ENCODE assay signal across 6 cellular contexts in genomic region chrX:48956728-48957414, GRCh38. TPM values are rescaled to one million over a fixed set of nuclear protein-coding genes. Genes with fewer than 3 reads are reported as not detected.
DNase-seq lines count a peak whose midpoint lies in the region; ATAC-seq and TF ChIP-seq lines count a peak whose summit lies in the region.

No MANE protein-coding gene starts in this region.

- TF ChIP-seq CTCF in PC-9 (conservative IDR thresholded peaks at IDR 0.05) = no peak
- no peak for TF ChIP-seq CTCF in colonic mucosa (IDR thresholded peaks at IDR 0.05)
- no peak for TF ChIP-seq CTCF in parathyroid adenoma (IDR thresholded peaks at IDR 0.05)

- CTCF ChIA-PET in PC-9 (lab: Charles Lee) = no interaction called here

- H3K4me2 ChIP-seq in BLaER1 treated with 17β-estradiol and CSF1 and Interleukin-3, amounts not matched to agents 10 nM and 100 nM = peak overlapping the region; percentile 78 to 93 (median 84)
- H3K4me2 ChIP-seq in PC-9 (peak overlapping the region; percentile 72), parathyroid adenoma (ENCODE audit: low read length) (peak overlapping the region; percentile 54)

- intact Hi-C loops in PC-9 (cut with micrococcal nuclease; ENCODE audit: unreplicated experiment) = loop anchor here (5.0 kb wide), 2 partner anchors 85 to 100 kb away; partner anchors contain the start of genes CCDC120 and TFE3
- intact Hi-C loops in colonic mucosa (cut with DNase I) = no loop called here

- H3K4me1 ChIP-seq in BLaER1 treated with 17β-estradiol and CSF1 and Interleukin-3, amounts not matched to agents 10 nM and 100 nM = peaks cover 25 to 67% (median 43%) of the 10 kb centered on the region in 10 experiments; a peak in 19 of 20 replicates
- H3K4me1 ChIP-seq in PC-9 (replicated peaks; ENCODE audit: insufficient read depth) = no peaks in the 10 kb centered on the region; the same call in 1 of the 2 replicates
- H3K4me1 ChIP-seq in colonic mucosa = no peaks in the 10 kb centered on the region
- peaks cover 12% of the 10 kb centered on the region for H3K4me1 ChIP-seq in parathyroid adenoma

- DNase-seq in PC-9 = no peak
- DNase-seq in colonic mucosa = peak; percentile 31
- DNase-seq in AG08395 (ENCODE audit: low spot score) = no peak

- H3F3A ChIP-seq in PC-9 (ENCODE audit: insufficient read depth, low read depth) = no peaks in the 10 kb centered on the region

- POLR2A ChIA-PET in PC-9 (lab: Charles Lee; ENCODE audit: unreplicated experiment) = no interaction called here

- peak overlapping the region; percentile 91 to 96 (median 92) for H3K9ac ChIP-seq in BLaER1 treated with 17β-estradiol and CSF1 and Interleukin-3, amounts not matched to agents 10 nM and 100 nM
- peak overlapping the region; percentile 84 to 89 for H3K9ac ChIP-seq in colonic mucosa (ENCODE audit: low read depth in 2 of 2, low read length in 2 of 2)
- no peak overlapping the region for H3K9ac ChIP-seq in parathyroid adenoma

- peaks cover 22% of the 10 kb centered on the region; the same call in 1 of the 2 replicates for H3K79me2 ChIP-seq in PC-9 (ENCODE audit: low read depth)
- peaks cover 34% of the 10 kb centered on the region for H3K79me2 ChIP-seq in parathyroid adenoma

- H3K36me3 ChIP-seq in BLaER1 treated with 17β-estradiol and CSF1 and Interleukin-3, amounts not matched to agents 10 nM and 100 nM = peaks cover 0 to 29% (median 12%) of the 10 kb centered on the region in 11 experiments; a peak in 14 of 22 replicates
- H3K36me3 ChIP-seq in PC-9 (ENCODE audit: low read depth) (no peaks in the 10 kb centered on the region), colonic mucosa (no peaks in the 10 kb centered on the region), parathyroid adenoma (ENCODE audit: control insufficient read depth, insufficient read depth, low read length) (no peaks in the 10 kb centered on the region)

- no peak overlapping the region for H2AFZ ChIP-seq in PC-9
- no peak overlapping the region for H2AFZ ChIP-seq in parathyroid adenoma

- ATAC-seq in GM21576 (IDR thresholded peaks at IDR 0.05; ENCODE audit: unreplicated experiment) = no peak

- BruUV-seq in PC-9 (replicated peaks; lab: Mats Ljungman, UMichigan) = no TSS peak

- H3K9me3 ChIP-seq in BLaER1 treated with 17β-estradiol and CSF1 and Interleukin-3, amounts not matched to agents 10 nM and 100 nM (replicated peaks in 1 of 11) = peaks cover 0 to 21% (median 4%) of the 10 kb centered on the region in 11 experiments; a peak in 9 of 22 replicates
- H3K9me3 ChIP-seq in PC-9 (ENCODE audit: insufficient read depth, low read depth) (no peaks in the 10 kb centered on the region), colonic mucosa (no peaks in the 10 kb centered on the region), parathyroid adenoma (ENCODE audit: control insufficient read depth, low read length) (no peaks in the 10 kb centered on the region)

- H3K4me3 ChIP-seq in BLaER1 treated with 17β-estradiol and CSF1 and Interleukin-3, amounts not matched to agents 10 nM and 100 nM = peak overlapping the region; percentile 75 to 85 (median 80)
- H3K4me3 ChIP-seq in PC-9 = peak overlapping the region; percentile 51; the same call in 1 of the 2 replicates
- peak overlapping the region; percentile 57 for H3K4me3 ChIP-seq in colonic mucosa
- peak overlapping the region; percentile 56 for H3K4me3 ChIP-seq in parathyroid adenoma (ENCODE audit: low read depth, low read length)

- H3K27ac ChIP-seq in BLaER1 treated with 17β-estradiol and CSF1 and Interleukin-3, amounts not matched to agents 10 nM and 100 nM = peak overlapping the region; percentile 83 to 97 (median 91)
- H3K27ac ChIP-seq in PC-9 (no peak overlapping the region), colonic mucosa (peak overlapping the region; percentile 61), parathyroid adenoma (peak overlapping the region; percentile 69)

- peaks cover 26 to 70% (median 62%) of the 10 kb centered on the region in 11 experiments for H3K27me3 ChIP-seq in BLaER1 treated with 17β-estradiol and CSF1 and Interleukin-3, amounts not matched to agents 10 nM and 100 nM
- no peaks in the 10 kb centered on the region for H3K27me3 ChIP-seq in PC-9 (ENCODE audit: insufficient read depth, low read depth)
- no peaks in the 10 kb centered on the region for H3K27me3 ChIP-seq in colonic mucosa
- no peaks in the 10 kb centered on the region for H3K27me3 ChIP-seq in parathyroid adenoma (ENCODE audit: control insufficient read depth, insufficient read depth, low read length)

- no peaks in the 10 kb centered on the region for H3K9me2 ChIP-seq in PC-9 (ENCODE audit: insufficient read depth)

- peaks cover 33 to 55% (median 51%) of the 10 kb centered on the region in 11 experiments; a peak in 20 of 22 replicates for H4K20me1 ChIP-seq in BLaER1 treated with 17β-estradiol and CSF1 and Interleukin-3, amounts not matched to agents 10 nM and 100 nM
- H4K20me1 ChIP-seq in PC-9 (ENCODE audit: insufficient read depth) = no peaks in the 10 kb centered on the region

RNA-seq across cellular contexts. Expression of gene OTUD5, which starts 0.5 kb away (rescaled TPM):
- total RNA-seq in PC-9 (2021) (34.6 and 37.1 TPM in 2 replicates), colonic mucosa (10 to 100 TPM; 40.2 to 40.9 TPM)

RNA-seq across cellular contexts. Expression of gene KCND1, which starts 14.8 kb away (rescaled TPM):
- total RNA-seq in PC-9 (2021) (1.2 and 2.2 TPM in 2 replicates), colonic mucosa (1 to 10 TPM in 1 of 2 donors, under 1 TPM in 1; 0.90 to 1.0 TPM)

RNA-seq across cellular contexts. Expression of gene PIM2, which starts 38.0 kb away (rescaled TPM):
- total RNA-seq in PC-9 (2021) (3.6 and 4.4 TPM in 2 replicates), colonic mucosa (10 to 100 TPM; 14.3 to 18.8 TPM)

RNA-seq across cellular contexts. Expression of gene GRIPAP1, which starts 45.2 kb away (rescaled TPM):
- total RNA-seq in PC-9 (2021) = 33.6 and 35.2 TPM in 2 replicates
- total RNA-seq in colonic mucosa = 10 to 100 TPM; 32.0 to 36.9 TPM

RNA-seq across cellular contexts. Expression of gene SLC35A2, which starts 45.4 kb away (rescaled TPM):
- total RNA-seq in PC-9 (2021) (24.1 and 29.6 TPM in 2 replicates), colonic mucosa (10 to 100 TPM; 57.8 to 83.1 TPM)
